In genomic region chr1:36108314-36108713, GRCh38 we compare ENCODE assay signal across 12 cellular contexts. TPM values are rescaled to one million over a fixed set of nuclear protein-coding genes. Genes with fewer than 3 reads are reported as not detected.
DNase-seq lines count a peak whose midpoint lies in the region; TF ChIP-seq lines count a peak whose summit lies in the region.
"Had no signal": no experiment of that assay in that cellular context is flagged by ENCODE, and none has a peak within 500 bp of the region (broad histone marks: within the 10 kb centered on the region; RNA-seq: fewer than 3 reads in every experiment).

No MANE protein-coding gene starts in this region.

- no peaks in the 10 kb centered on the region for H3K4me1 ChIP-seq in adipocyte (ENCODE audit: control insufficient read depth, insufficient read depth, low read length)

- H3K4me3 Mint-ChIP-seq in mesothelial cell of epicardium: peak overlapping the region; percentile 35

- no peaks in the 10 kb centered on the region for H3K27me3 Mint-ChIP-seq in mesothelial cell of epicardium (ENCODE audit: low read depth)

- peak overlapping the region; percentile 88 for H3K27ac Mint-ChIP-seq in mesothelial cell of epicardium

- H3K9me3 ChIP-seq in adipocyte (ENCODE audit: control insufficient read depth, low read length) (no peaks in the 10 kb centered on the region), WERI-Rb-1 (ENCODE audit: severe bottlenecking) (no peaks in the 10 kb centered on the region)

- H3K36me3 ChIP-seq in adipocyte (ENCODE audit: control insufficient read depth, insufficient read depth, low read length, severe bottlenecking) (no peaks in the 10 kb centered on the region), WERI-Rb-1 (no peaks in the 10 kb centered on the region)

- no peak overlapping the region for H3K27ac ChIP-seq in WERI-Rb-1

- H3K4me3 ChIP-seq in AG09309 (ENCODE audit: control insufficient read depth, low read depth, low read length) (no peak overlapping the region), adipocyte (ENCODE audit: low read length) (no peak overlapping the region), WERI-Rb-1 (ENCODE audit: low read depth, low read length) (no peak overlapping the region)

- H3K4me1 Mint-ChIP-seq in mesothelial cell of epicardium: peaks cover 13% of the 10 kb centered on the region

- H3K9me3 Mint-ChIP-seq in mesothelial cell of epicardium: no peaks in the 10 kb centered on the region

- peak; percentile 80 for DNase-seq in AG09309 (ENCODE audit: low read depth)
- DNase-seq in EH (ENCODE audit: low read depth): peak; percentile 93
- peak; percentile 88 for DNase-seq in adipocyte (ENCODE audit: low read depth)
- DNase-seq in mesothelial cell of epicardium (ENCODE audit: low spot score in 2 of 2, unreplicated experiment in 2 of 2): no peak
- no peak for DNase-seq in GOT3 (lab: John Stamatoyannopoulos, UW)
- no peak for DNase-seq in WERI-Rb-1
- DNase-seq in AG08396 (ENCODE audit: low spot score): no peak
- no peak for DNase-seq in GDM1 (lab: John Stamatoyannopoulos, UW)
- DNase-seq: activated effector memory CD4-positive, alpha-beta T cell treated with anti-CD3 and anti-CD28 coated beads, Interleukin-2, amount 50 U/mL, for 16 hours; COR-L47; NCI-H187; retina had no signal

- no peak overlapping the region for H3K9ac ChIP-seq in adipocyte (ENCODE audit: low read length)

- no peak for TF ChIP-seq CTCF in AG09309 (IDR thresholded peaks at IDR 0.05; ENCODE audit: control insufficient read depth, insufficient read depth, low read depth, low read length, missing control alignments)
- no peak for TF ChIP-seq CTCF in mesothelial cell of epicardium (IDR thresholded peaks at IDR 0.05; ENCODE audit: unreplicated experiment)
- TF ChIP-seq CTCF in WERI-Rb-1 (IDR thresholded peaks at IDR 0.05; ENCODE audit: low read depth, low read length): no peak

- H3K27me3 ChIP-seq in adipocyte (replicated peaks; ENCODE audit: control insufficient read depth, insufficient read depth, low read length): no peaks in the 10 kb centered on the region
- H3K27me3 ChIP-seq in WERI-Rb-1 (ENCODE audit: insufficient read depth, low read depth, severe bottlenecking): no peaks in the 10 kb centered on the region

- no peaks in the 10 kb centered on the region for H3K36me3 Mint-ChIP-seq in mesothelial cell of epicardium

RNA-seq across cellular contexts. Expression of gene COL8A2, which starts 16.7 kb away (rescaled TPM):
- 9.0 to 10.5 TPM (median 10.4 TPM) in 3 replicates for total RNA-seq in mesothelial cell of epicardium

RNA-seq across cellular contexts. Expression of gene ADPRS, which starts 19.6 kb away (rescaled TPM):
- total RNA-seq in mesothelial cell of epicardium: 31.6 to 33.3 TPM (median 32.6 TPM) in 3 replicates

RNA-seq across cellular contexts. Expression of gene TEKT2, which starts 24.4 kb away (rescaled TPM):
- 2.6 to 3.6 TPM (median 3.2 TPM) in 3 replicates for total RNA-seq in mesothelial cell of epicardium

RNA-seq across cellular contexts. Expression of gene TRAPPC3, which starts 41.0 kb away (rescaled TPM):
- 64.8 to 68.5 TPM (median 68.5 TPM) in 3 replicates for total RNA-seq in mesothelial cell of epicardium

RNA-seq across cellular contexts. Expression of gene MAP7D1, which starts 47.6 kb away (rescaled TPM):
- 97.8 to 103 TPM (median 101 TPM) in 3 replicates for total RNA-seq in mesothelial cell of epicardium

Comparison
In these comparisons a context has a peak if more than half of its experiments do, and no peak if none do; other contexts are left out.
1. DNase-seq: peak in AG09309 (single experiment), EH (single experiment) and adipocyte (single experiment); none in mesothelial cell of epicardium (0 of 2), GOT3 (single experiment), WERI-Rb-1 (single experiment), AG08396 (single experiment) and GDM1 (single experiment).